ENCODE assay signal across 18 cellular contexts in the genomic region with DNA sequence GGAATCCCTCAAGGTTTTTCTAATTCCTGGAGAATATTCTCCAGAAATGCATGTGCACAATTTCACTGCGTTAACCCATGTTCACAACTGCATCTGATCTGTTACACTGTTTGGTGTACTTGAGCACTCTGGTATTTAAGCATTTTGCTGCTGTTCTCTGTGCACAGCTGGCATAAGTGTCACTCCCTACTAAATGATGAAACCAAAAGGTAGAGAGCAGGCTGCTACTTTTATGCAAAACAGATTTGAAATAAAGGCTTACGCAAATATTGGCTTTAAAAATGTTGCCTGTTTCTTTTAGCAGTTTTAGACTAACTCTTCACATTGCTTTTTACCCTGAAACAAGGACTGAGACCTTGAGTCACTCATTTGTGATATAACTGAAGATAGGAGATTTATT. TPM values are rescaled to one million over a fixed set of nuclear protein-coding genes. Genes with fewer than 3 reads are reported as not detected.
"Had no signal": no experiment of that assay in that cellular context is flagged by ENCODE, and none has a peak within 500 bp of the region (broad histone marks: within the 10 kb centered on the region; RNA-seq: fewer than 3 reads in every experiment).

No MANE protein-coding gene starts in this region.

- FAIRE-seq: frontal cortex, kidney, pancreas had no signal

- DNase-seq: activated CD4-positive, alpha-beta T cell treated with anti-CD3 and anti-CD28 coated beads, Interleukin-2, amount 50 U/mL, for 48 hours; activated naive CD4-positive, alpha-beta T cell treated with anti-CD3 and anti-CD28 coated beads for 36 hours; amniotic stem cell; body of pancreas; central memory CD4-positive, alpha-beta T cell; cortex of kidney; effector memory CD4-positive, alpha-beta T cell; kidney; left ventricle myocardium superior; mesendoderm; pancreas; SK-N-SH; stimulated activated CD4-positive, alpha-beta T cell treated with anti-CD3 and anti-CD28 coated beads, Interleukin-15, amount 100 ng/mL, for 24 hours; stimulated activated CD4-positive, alpha-beta T cell treated with anti-CD3 and anti-CD28 coated beads, Interleukin-4, amount 100 ng/mL, for 24 hours; transverse colon had no signal

- ATAC-seq: body of pancreas, left ventricle myocardium superior, pancreas had no signal

- H3K27ac Mint-ChIP-seq: activated naive CD4-positive, alpha-beta T cell treated with anti-CD3 and anti-CD28 coated beads for 36 hours; T-helper 1 cell treated with Interleukin-12 subunit alpha and Interleukin-12 subunit beta and Interleukin-4 antibody, amounts not matched to agents 30 μg/mL and 1 μg/mL, for 36 hours had no signal

- H3K9me3 Mint-ChIP-seq: activated naive CD4-positive, alpha-beta T cell treated with anti-CD3 and anti-CD28 coated beads for 36 hours; T-helper 1 cell treated with Interleukin-12 subunit alpha and Interleukin-12 subunit beta and Interleukin-4 antibody, amounts not matched to agents 30 μg/mL and 1 μg/mL, for 36 hours had no signal

- H3K4me3 Mint-ChIP-seq: activated naive CD4-positive, alpha-beta T cell treated with anti-CD3 and anti-CD28 coated beads for 36 hours; T-helper 1 cell treated with Interleukin-12 subunit alpha and Interleukin-12 subunit beta and Interleukin-4 antibody, amounts not matched to agents 30 μg/mL and 1 μg/mL, for 36 hours had no signal

RNA-seq across cellular contexts. Expression of a gene that starts 41.7 kb away (rescaled TPM):
- total RNA-seq: frontal cortex, skeletal muscle tissue had no signal
